In genomic region chr1:246569248-246570238, GRCh38 we compare ENCODE assay signal across 9 cellular contexts. TPM values are rescaled to one million over a fixed set of nuclear protein-coding genes. Genes with fewer than 3 reads are reported as not detected.
DNase-seq lines count a peak whose midpoint lies in the region; ATAC-seq and TF ChIP-seq lines count a peak whose summit lies in the region.
"Had no signal": no experiment of that assay in that cellular context is flagged by ENCODE, and none has a peak within 500 bp of the region (broad histone marks: within the 10 kb centered on the region; RNA-seq: fewer than 3 reads in every experiment).

No MANE protein-coding gene starts in this region.

- no peak overlapping the region for H3K27ac Mint-ChIP-seq in neural crest cell (ENCODE audit: unreplicated experiment)

- peaks cover 16% of the 10 kb centered on the region; the same call in 1 of the 2 replicates for H3F3A ChIP-seq in PC-9 (ENCODE audit: insufficient read depth, low read depth)

- no peaks in the 10 kb centered on the region for H3K27me3 ChIP-seq in brain microvascular endothelial cell (replicated peaks)
- no peaks in the 10 kb centered on the region for H3K27me3 ChIP-seq in PC-9 (ENCODE audit: insufficient read depth, low read depth)

- H3K4me1 Mint-ChIP-seq in neural crest cell = peaks cover 30% of the 10 kb centered on the region

- H3K9me3 Mint-ChIP-seq in neural crest cell = no peaks in the 10 kb centered on the region

- no peak overlapping the region for H2AFZ ChIP-seq in PC-9

- peaks cover 18% of the 10 kb centered on the region for H3K4me1 ChIP-seq in PC-9 (replicated peaks; ENCODE audit: insufficient read depth)

- no peaks in the 10 kb centered on the region for H3K36me3 Mint-ChIP-seq in neural crest cell (ENCODE audit: low read depth)

- no TSS peak for BruUV-seq in PC-9 (replicated peaks; lab: Mats Ljungman, UMichigan)

- TF ChIP-seq CTCF in brain microvascular endothelial cell (IDR thresholded peaks at IDR 0.05; ENCODE audit: low read depth, low read length, missing control alignments) = no peak
- TF ChIP-seq CTCF in neural crest cell (conservative IDR thresholded peaks at IDR 0.05) = no peak
- no peak for TF ChIP-seq CTCF in PC-9 (conservative IDR thresholded peaks at IDR 0.05)

- no peak overlapping the region for H3K4me2 ChIP-seq in PC-9

- peak overlapping the region; percentile 38 for H3K27ac ChIP-seq in brain microvascular endothelial cell
- no peak overlapping the region for H3K27ac ChIP-seq in PC-9
- H3K27ac ChIP-seq: KMS-11 had no signal

- no peaks in the 10 kb centered on the region for H3K9me3 ChIP-seq in PC-9 (ENCODE audit: insufficient read depth, low read depth)

- in situ Hi-C loops in brain microvascular endothelial cell (cut with HindIII; ENCODE audit: low pct_ligation_motif_present, low sequenced_read_pairs) = no loop called here

- H4K20me1 ChIP-seq in PC-9 (ENCODE audit: insufficient read depth) = no peaks in the 10 kb centered on the region

- H3K9me2 ChIP-seq in PC-9 (ENCODE audit: insufficient read depth) = no peaks in the 10 kb centered on the region

- CTCF ChIA-PET in PC-9 (lab: Charles Lee) = no interaction called here

- H3K36me3 ChIP-seq in brain microvascular endothelial cell (replicated peaks) (no peaks in the 10 kb centered on the region), PC-9 (ENCODE audit: low read depth) (no peaks in the 10 kb centered on the region)

- POLR2A ChIA-PET in PC-9 (lab: Charles Lee; ENCODE audit: unreplicated experiment) = interaction anchor here (0.6 kb wide), 1 partner anchor 1829 kb away, joined by 7 read pairs; no protein-coding TSS in a partner anchor

- peaks cover 46% of the 10 kb centered on the region for H3K79me2 ChIP-seq in PC-9 (ENCODE audit: low read depth)

- H3K27me3 Mint-ChIP-seq in neural crest cell (ENCODE audit: low read depth) = no peaks in the 10 kb centered on the region

- intact Hi-C loops in PC-9 (cut with micrococcal nuclease; ENCODE audit: unreplicated experiment) = loop anchor here (10.0 kb wide), 1 partner anchor 185 kb away; no protein-coding TSS in a partner anchor

- peak overlapping the region; percentile 54 for H3K4me3 ChIP-seq in GM08714 (ENCODE audit: low read length)
- no peak overlapping the region for H3K4me3 ChIP-seq in brain microvascular endothelial cell (ENCODE audit: low read depth, low read length)
- H3K4me3 ChIP-seq in PC-9 = no peak overlapping the region

- peak overlapping the region; percentile 73 for H3K4me3 Mint-ChIP-seq in neural crest cell

- ATAC-seq in HG03521 (IDR thresholded peaks at IDR 0.05; ENCODE audit: unreplicated experiment) = no peak
- no peak for ATAC-seq in HG03432 (IDR thresholded peaks at IDR 0.05; ENCODE audit: unreplicated experiment)

- DNase-seq in NCI-H748 treated with DMSO at 0.1 percent for 48 hours (lab: John Stamatoyannopoulos, UW) = peak; percentile 13
- DNase-seq in brain microvascular endothelial cell = no peak
- DNase-seq in neural crest cell (ENCODE audit: low read depth, low spot score) = no peak
- DNase-seq in NCI-H226 = no peak
- DNase-seq in PC-9 = no peak

RNA-seq across cellular contexts. Expression of gene CNST, which starts 3.3 kb away (rescaled TPM):
- total RNA-seq in neural crest cell (20.5 and 21.6 TPM in 2 replicates), PC-9 (2021) (9.1 and 13.1 TPM in 2 replicates)

RNA-seq across cellular contexts. Expression of gene TFB2M, which starts 3.5 kb away (rescaled TPM):
- 9.0 and 9.4 TPM in 2 replicates for total RNA-seq in neural crest cell
- 16.2 and 17.8 TPM in 2 replicates for total RNA-seq in PC-9 (2021)
